ENCODE assay signal across 32 cellular contexts in genomic region chr11:124219126-124219525, GRCh38. TPM values are rescaled to one million over a fixed set of nuclear protein-coding genes. Genes with fewer than 3 reads are reported as not detected.
"Had no signal": no experiment of that assay in that cellular context is flagged by ENCODE, and none has a peak within 500 bp of the region (broad histone marks: within the 10 kb centered on the region; RNA-seq: fewer than 3 reads in every experiment).

No MANE protein-coding gene starts in this region.

- H3K36me3 ChIP-seq: brain microvascular endothelial cell, Peyer's patch, SJSA1 had no signal

- H3K27me3 ChIP-seq: brain microvascular endothelial cell, Peyer's patch, SJSA1 had no signal

- H3K4me3 ChIP-seq: Peyer's patch, SJSA1 had no signal

- FAIRE-seq: TTC549 had no signal

- H3K27me3 Mint-ChIP-seq: activated CD4-positive, alpha-beta memory T cell treated with anti-CD3 and anti-CD28 coated beads for 36 hours; activated CD4-positive, alpha-beta T cell treated with anti-CD3 and anti-CD28 coated beads for 36 hours; activated naive CD8-positive, alpha-beta T cell; activated naive CD8-positive, alpha-beta T cell treated with anti-CD3 and anti-CD28 coated beads, Interleukin-2, amount 50 U/mL, for 24 hours had no signal

- H3K27ac Mint-ChIP-seq: activated CD4-positive, alpha-beta memory T cell treated with anti-CD3 and anti-CD28 coated beads for 36 hours; activated CD4-positive, alpha-beta T cell treated with anti-CD3 and anti-CD28 coated beads for 36 hours; activated CD8-positive, alpha-beta memory T cell treated with anti-CD3 and anti-CD28 coated beads, Interleukin-2, amount 10 ng/mL, durations not matched to agents 7 days and 5 days; activated naive CD4-positive, alpha-beta T cell treated with anti-CD3 and anti-CD28 coated beads for 36 hours; activated naive CD8-positive, alpha-beta T cell; activated naive CD8-positive, alpha-beta T cell treated with anti-CD3 and anti-CD28 coated beads, Interleukin-2, amount 50 U/mL, for 24 hours; activated T-cell treated with anti-CD3 and anti-CD28 coated beads, Interleukin-2, amount 50 U/mL, for 24 hours; activated T-helper 2 cell treated with anti-CD3 and anti-CD28 coated beads, Interferon-gamma antibody, Interleukin-2, Interleukin-4, amounts not matched to agents 10 μg/mL and 5 μg/mL and 100 μg/mL, durations not matched to agents 14 hours and 24 hours and 36 hours; T-helper 1 cell treated with Interleukin-12 subunit alpha and Interleukin-12 subunit beta and Interleukin-4 antibody, amounts not matched to agents 30 μg/mL and 1 μg/mL, for 36 hours; T-helper 2 cell treated with Interferon-gamma antibody and Interleukin-4, amounts not matched to agents 5 μg/mL and 100 μg/mL, for 36 hours; WTC11 had no signal

- H3K4me3 Mint-ChIP-seq: activated CD4-positive, alpha-beta memory T cell treated with anti-CD3 and anti-CD28 coated beads for 36 hours; activated CD4-positive, alpha-beta T cell treated with anti-CD3 and anti-CD28 coated beads for 36 hours; activated CD8-positive, alpha-beta memory T cell treated with anti-CD3 and anti-CD28 coated beads, Interleukin-2, amount 10 ng/mL, durations not matched to agents 7 days and 5 days; activated naive CD4-positive, alpha-beta T cell treated with anti-CD3 and anti-CD28 coated beads for 36 hours; activated naive CD8-positive, alpha-beta T cell; activated naive CD8-positive, alpha-beta T cell treated with anti-CD3 and anti-CD28 coated beads, Interleukin-2, amount 50 U/mL, for 24 hours; activated T-cell treated with anti-CD3 and anti-CD28 coated beads, Interleukin-2, amount 50 U/mL, for 24 hours; T-helper 1 cell treated with Interleukin-12 subunit alpha and Interleukin-12 subunit beta and Interleukin-4 antibody, amounts not matched to agents 30 μg/mL and 1 μg/mL, for 36 hours; T-helper 2 cell treated with Interferon-gamma antibody and Interleukin-4, amounts not matched to agents 5 μg/mL and 100 μg/mL, for 36 hours; WTC11 had no signal

- H3K4me1 Mint-ChIP-seq: activated CD4-positive, alpha-beta T cell treated with anti-CD3 and anti-CD28 coated beads for 36 hours; activated CD8-positive, alpha-beta memory T cell treated with anti-CD3 and anti-CD28 coated beads, Interleukin-2, amount 10 ng/mL, durations not matched to agents 7 days and 5 days; activated naive CD8-positive, alpha-beta T cell treated with anti-CD3 and anti-CD28 coated beads, Interleukin-2, amount 50 U/mL, for 24 hours; WTC11 had no signal

- DNase-seq: activated CD4-positive, alpha-beta memory T cell treated with anti-CD3 and anti-CD28 coated beads for 36 hours; activated CD4-positive, alpha-beta T cell treated with anti-CD3 and anti-CD28 coated beads for 36 hours; activated CD4-positive, alpha-beta T cell treated with anti-CD3 and anti-CD28 coated beads, Interleukin-2, amount 50 U/mL, for 1 hour; activated CD8-positive, alpha-beta memory T cell treated with anti-CD3 and anti-CD28 coated beads for 24 hours; activated CD8-positive, alpha-beta memory T cell treated with anti-CD3 and anti-CD28 coated beads, Interleukin-2, amount 10 ng/mL, durations not matched to agents 7 days and 5 days; activated gamma-delta T cell; activated naive CD4-positive, alpha-beta T cell treated with anti-CD3 and anti-CD28 coated beads for 36 hours; activated naive CD8-positive, alpha-beta T cell treated with anti-CD3 and anti-CD28 coated beads, Interleukin-2, amount 50 U/mL, for 24 hours; activated T-cell treated with anti-CD3 and anti-CD28 coated beads, Interleukin-2, amount 50 U/mL, for 24 hours; anterior cingulate cortex; brain microvascular endothelial cell; MM.1S; MV-4-11; NCI-H1092; NCI-H1436 treated with DMSO at 0.1 percent for 48 hours; NCI-H1694 treated with DMSO at 0.1 percent for 48 hours; NCI-H2029; NCI-H345; NCI-H524 treated with DMSO at 0.1 percent for 48 hours; Peyer's patch; SHP77 treated with DMSO at 0.1 percent for 48 hours; SK-N-SH had no signal

- H3K36me3 Mint-ChIP-seq: activated CD4-positive, alpha-beta memory T cell treated with anti-CD3 and anti-CD28 coated beads for 36 hours; activated CD8-positive, alpha-beta memory T cell treated with anti-CD3 and anti-CD28 coated beads, Interleukin-2, amount 10 ng/mL, durations not matched to agents 7 days and 5 days; activated naive CD8-positive, alpha-beta T cell; WTC11 had no signal

- H3K9me3 Mint-ChIP-seq: activated CD4-positive, alpha-beta memory T cell treated with anti-CD3 and anti-CD28 coated beads for 36 hours; activated naive CD4-positive, alpha-beta T cell treated with anti-CD3 and anti-CD28 coated beads for 36 hours; activated naive CD8-positive, alpha-beta T cell treated with anti-CD3 and anti-CD28 coated beads, Interleukin-2, amount 50 U/mL, for 24 hours; activated T-cell treated with anti-CD3 and anti-CD28 coated beads, Interleukin-2, amount 50 U/mL, for 24 hours; activated T-helper 2 cell treated with anti-CD3 and anti-CD28 coated beads, Interferon-gamma antibody, Interleukin-2, Interleukin-4, amounts not matched to agents 10 μg/mL and 5 μg/mL and 100 μg/mL, durations not matched to agents 14 hours and 24 hours and 36 hours; T-helper 1 cell treated with Interleukin-12 subunit alpha and Interleukin-12 subunit beta and Interleukin-4 antibody, amounts not matched to agents 30 μg/mL and 1 μg/mL, for 36 hours; T-helper 2 cell treated with Interferon-gamma antibody and Interleukin-4, amounts not matched to agents 5 μg/mL and 100 μg/mL, for 36 hours; WTC11 had no signal

RNA-seq across cellular contexts. Expression of gene OR8G1, which starts 21.8 kb away (rescaled TPM):
- total RNA-seq: activated CD4-positive, alpha-beta memory T cell treated with anti-CD3 and anti-CD28 coated beads for 36 hours; activated CD4-positive, alpha-beta T cell treated with anti-CD3 and anti-CD28 coated beads for 36 hours; activated CD8-positive, alpha-beta memory T cell treated with anti-CD3 and anti-CD28 coated beads, Interleukin-2, amount 10 ng/mL, durations not matched to agents 7 days and 5 days; activated naive CD4-positive, alpha-beta T cell treated with anti-CD3 and anti-CD28 coated beads for 36 hours; activated T-helper 2 cell treated with anti-CD3 and anti-CD28 coated beads, Interferon-gamma antibody, Interleukin-2, Interleukin-4, amounts not matched to agents 10 μg/mL and 5 μg/mL and 100 μg/mL, durations not matched to agents 14 hours and 24 hours and 36 hours; cardiac septum; LHCN-M2; NCI-H460; SJSA1; WTC11 had no signal

RNA-seq across cellular contexts. Expression of gene OR10D3, which starts 36.0 kb away (rescaled TPM):
- total RNA-seq: activated CD4-positive, alpha-beta memory T cell treated with anti-CD3 and anti-CD28 coated beads for 36 hours; activated CD4-positive, alpha-beta T cell treated with anti-CD3 and anti-CD28 coated beads for 36 hours; activated CD8-positive, alpha-beta memory T cell treated with anti-CD3 and anti-CD28 coated beads, Interleukin-2, amount 10 ng/mL, durations not matched to agents 7 days and 5 days; activated naive CD4-positive, alpha-beta T cell treated with anti-CD3 and anti-CD28 coated beads for 36 hours; activated T-helper 2 cell treated with anti-CD3 and anti-CD28 coated beads, Interferon-gamma antibody, Interleukin-2, Interleukin-4, amounts not matched to agents 10 μg/mL and 5 μg/mL and 100 μg/mL, durations not matched to agents 14 hours and 24 hours and 36 hours; cardiac septum; LHCN-M2; NCI-H460; Peyer's patch; SJSA1; WTC11 had no signal

RNA-seq across cellular contexts. Expression of gene OR8G5, which starts 37.0 kb away (rescaled TPM):
- total RNA-seq: activated CD4-positive, alpha-beta memory T cell treated with anti-CD3 and anti-CD28 coated beads for 36 hours; activated CD4-positive, alpha-beta T cell treated with anti-CD3 and anti-CD28 coated beads for 36 hours; activated CD8-positive, alpha-beta memory T cell treated with anti-CD3 and anti-CD28 coated beads, Interleukin-2, amount 10 ng/mL, durations not matched to agents 7 days and 5 days; activated naive CD4-positive, alpha-beta T cell treated with anti-CD3 and anti-CD28 coated beads for 36 hours; activated T-helper 2 cell treated with anti-CD3 and anti-CD28 coated beads, Interferon-gamma antibody, Interleukin-2, Interleukin-4, amounts not matched to agents 10 μg/mL and 5 μg/mL and 100 μg/mL, durations not matched to agents 14 hours and 24 hours and 36 hours; cardiac septum; LHCN-M2; NCI-H460; Peyer's patch; SJSA1; WTC11 had no signal
